In genomic region chr5:160361624-160362023, GRCh38 we compare ENCODE assay signal across 28 cellular contexts. TPM values are rescaled to one million over a fixed set of nuclear protein-coding genes. Genes with fewer than 3 reads are reported as not detected.
"Had no signal": no experiment of that assay in that cellular context is flagged by ENCODE, and none has a peak within 500 bp of the region (broad histone marks: within the 10 kb centered on the region; RNA-seq: fewer than 3 reads in every experiment).

No MANE protein-coding gene starts in this region.

- H3K27ac Mint-ChIP-seq: immature natural killer cell; mesothelial cell of epicardium; natural killer cell; stimulated activated effector memory CD8-positive, alpha-beta T cell treated with anti-CD3 and anti-CD28 coated beads, Interleukin-12 subunit alpha, Interleukin-12 subunit beta, amount 100 ng/mL, for 72 hours; stimulated activated naive CD8-positive, alpha-beta T cell treated with anti-CD3 and anti-CD28 coated beads, Interleukin-15, Interleukin-2, amounts not matched to agents 100 ng/mL and 50 ng/mL, for 24 hours; type B pancreatic cell had no signal

- H3K36me3 Mint-ChIP-seq: immature natural killer cell; mesothelial cell of epicardium; naive B cell; natural killer cell; stimulated activated effector memory CD8-positive, alpha-beta T cell treated with anti-CD3 and anti-CD28 coated beads, Interleukin-12 subunit alpha, Interleukin-12 subunit beta, amount 100 ng/mL, for 72 hours; type B pancreatic cell had no signal

- H3K36me3 ChIP-seq: left lung, pancreas, prostate gland, sigmoid colon, spleen, suprapubic skin, thoracic aorta, tibial nerve, uterus had no signal

- H3K27ac ChIP-seq: left lung, pancreas, prostate gland, spleen, suprapubic skin, uterus had no signal

- DNase-seq: hypothalamus; immature natural killer cell; kidney; left colon; left lung; mesendoderm; naive B cell; natural killer cell; pancreas; posterior cingulate gyrus; retina; right cardiac atrium; sigmoid colon; small intestine; spleen; stimulated activated CD4-positive, alpha-beta T cell treated with anti-CD3 and anti-CD28 coated beads, Interleukin-4, amount 100 ng/mL, for 24 hours; stimulated activated naive CD4-positive, alpha-beta T cell; uterus had no signal

- H3K27me3 ChIP-seq: left lung, pancreas, sigmoid colon, suprapubic skin, tibial nerve, uterus had no signal

- H3K4me3 Mint-ChIP-seq: immature natural killer cell; mesothelial cell of epicardium; naive B cell; natural killer cell; stimulated activated effector memory CD8-positive, alpha-beta T cell treated with anti-CD3 and anti-CD28 coated beads, Interleukin-12 subunit alpha, Interleukin-12 subunit beta, amount 100 ng/mL, for 72 hours; stimulated activated naive CD8-positive, alpha-beta T cell treated with anti-CD3 and anti-CD28 coated beads, Interleukin-15, Interleukin-2, amounts not matched to agents 100 ng/mL and 50 ng/mL, for 24 hours; type B pancreatic cell had no signal

- H3K4me1 Mint-ChIP-seq: immature natural killer cell; naive B cell; stimulated activated effector memory CD8-positive, alpha-beta T cell treated with anti-CD3 and anti-CD28 coated beads, Interleukin-12 subunit alpha, Interleukin-12 subunit beta, amount 100 ng/mL, for 72 hours had no signal

- H3K9me3 Mint-ChIP-seq: immature natural killer cell; mesothelial cell of epicardium; naive B cell; natural killer cell; stimulated activated effector memory CD8-positive, alpha-beta T cell treated with anti-CD3 and anti-CD28 coated beads, Interleukin-12 subunit alpha, Interleukin-12 subunit beta, amount 100 ng/mL, for 72 hours; stimulated activated naive CD8-positive, alpha-beta T cell treated with anti-CD3 and anti-CD28 coated beads, Interleukin-15, Interleukin-2, amounts not matched to agents 100 ng/mL and 50 ng/mL, for 24 hours; type B pancreatic cell had no signal

- ATAC-seq: left colon; natural killer cell; pancreas; right cardiac atrium; stimulated activated effector memory CD8-positive, alpha-beta T cell treated with anti-CD3 and anti-CD28 coated beads, Interleukin-12 subunit alpha, Interleukin-12 subunit beta, amount 100 ng/mL, for 72 hours had no signal

- H3K4me3 ChIP-seq: left lung, lung, pancreas, prostate gland, sigmoid colon, spleen, suprapubic skin, thoracic aorta, tibial nerve, uterus had no signal

- H3K27me3 Mint-ChIP-seq: type B pancreatic cell had no signal

- FAIRE-seq: islet of Langerhans, kidney, pancreas, small intestine had no signal

- H3K4me1 ChIP-seq: pancreas, prostate gland had no signal

- H3K9me3 ChIP-seq: left lung, pancreas, prostate gland, sigmoid colon, spleen, suprapubic skin, thoracic aorta, tibial nerve, uterus had no signal

RNA-seq across cellular contexts. Expression of gene C1QTNF2, which starts 8.8 kb away (rescaled TPM):
- total RNA-seq: natural killer cell had no signal
- polyA plus RNA-seq: immature natural killer cell had no signal
